Comparison of ENCODE assay signal across 22 cellular contexts in the genomic region with DNA sequence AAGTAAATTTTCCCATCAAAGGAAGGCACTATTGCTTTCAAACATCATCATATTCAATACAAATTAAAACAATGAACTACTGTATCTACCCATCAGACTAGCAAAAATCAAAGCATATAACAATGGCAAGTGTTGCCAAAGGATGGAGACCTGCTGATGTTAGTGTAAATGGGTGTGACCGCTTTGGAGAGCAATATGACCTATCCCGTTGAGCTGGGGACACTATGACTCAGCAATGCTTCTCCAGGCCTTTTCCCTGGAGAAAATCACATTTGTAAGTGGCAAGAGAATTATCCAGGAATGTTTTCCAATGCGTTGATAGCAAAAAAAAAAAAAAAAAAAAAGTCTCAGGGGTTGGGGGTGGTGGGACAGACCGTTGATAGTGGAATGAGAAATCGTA.
"Had no signal": no experiment of that assay in that cellular context is flagged by ENCODE, and none has a peak within 500 bp of the region (broad histone marks: within the 10 kb centered on the region; RNA-seq: fewer than 3 reads in every experiment).

No MANE protein-coding gene starts in this region.

- H3K9me3 ChIP-seq: heart right ventricle, mucosa of descending colon, upper lobe of left lung, vagina had no signal

- H3K4me3 ChIP-seq: heart right ventricle, lung, mucosa of descending colon, skin epidermis, upper lobe of left lung, vagina had no signal

- H3K36me3 ChIP-seq: heart right ventricle, upper lobe of left lung, vagina had no signal

- DNase-seq: activated CD4-positive, alpha-beta T cell treated with anti-CD3 and anti-CD28 coated beads for 4 hours; activated CD4-positive, alpha-beta T cell treated with anti-CD3 and anti-CD28 coated beads, Interleukin-2, amount 50 U/mL, for 4 hours; activated effector memory CD4-positive, alpha-beta T cell treated with anti-CD3 and anti-CD28 coated beads, Interleukin-2, amount 50 U/mL, for 16 hours; activated naive CD4-positive, alpha-beta T cell treated with anti-CD3 and anti-CD28 coated beads for 36 hours; activated naive CD8-positive, alpha-beta T cell treated with anti-CD3 and anti-CD28 coated beads for 36 hours; caudate nucleus; cortex of kidney; foreskin keratinocyte; heart right ventricle; mucosa of descending colon; stimulated activated CD4-positive, alpha-beta T cell treated with anti-CD3 and anti-CD28 coated beads, Interleukin-4, amount 100 ng/mL, for 24 hours; T-helper 9 cell; upper lobe of left lung had no signal

- FAIRE-seq: astrocyte, TTC549 had no signal

- ATAC-seq: esophagus mucosa; foreskin keratinocyte; heart right ventricle; mucosa of descending colon; sciatic nerve; stimulated activated effector memory CD8-positive, alpha-beta T cell treated with anti-CD3 and anti-CD28 coated beads, Interleukin-12 subunit alpha, Interleukin-12 subunit beta, amount 100 ng/mL, for 72 hours had no signal

- H3K4me1 ChIP-seq: foreskin keratinocyte, heart right ventricle, upper lobe of left lung, vagina had no signal

- H3K27ac ChIP-seq: foreskin keratinocyte, heart right ventricle, skin epidermis, upper lobe of left lung, vagina, VCaP had no signal

- H3K27me3 ChIP-seq: foreskin keratinocyte, upper lobe of left lung, vagina had no signal
